8 cellular contexts compared by ENCODE assay signal in genomic region chr9:21334969-21335632, GRCh38. TPM values are rescaled to one million over a fixed set of nuclear protein-coding genes. Genes with fewer than 3 reads are reported as not detected.
DNase-seq lines count a peak whose midpoint lies in the region; ATAC-seq and TF ChIP-seq lines count a peak whose summit lies in the region.

TSS of gene KLHL9 (minus strand) at chr9:21335404. CDS start at chr9:21334859, 545 bp downstream.

- peak; percentile 64 to 90 (median 85) for DNase-seq in CD8-positive, alpha-beta T cell
- DNase-seq in HPDE6-E6E7 (ENCODE audit: extremely low spot score): peak; percentile 94
- DNase-seq in NK-92 treated with Interleukin-12 subunit alpha and Interleukin-12 subunit beta, amount 100 ng/mL, for 24 hours (lab: John Stamatoyannopoulos, UW): peak; percentile 91
- DNase-seq in activated T-cell treated with anti-CD3 and anti-CD28 coated beads for 48 hours (ENCODE audit: low read depth): peak; percentile 83
- DNase-seq in stimulated activated CD8-positive, alpha-beta memory T cell treated with anti-CD3 and anti-CD28 coated beads, Interleukin-4, amount 100 ng/mL, for 48 hours: peak; percentile 90

- peaks cover 5% of the 10 kb centered on the region for H3K36me3 ChIP-seq in CD8-positive, alpha-beta T cell (ENCODE audit: insufficient read depth, low read length)
- H3K36me3 ChIP-seq in esophagus (ENCODE audit: control insufficient read depth in 2 of 2, insufficient read depth in 2 of 2, low read length in 1 of 2): no peaks in the 10 kb centered on the region
- H3K36me3 ChIP-seq in mucosa of stomach (ENCODE audit: control insufficient read depth, insufficient read depth, low read length): no peaks in the 10 kb centered on the region

- H3K9ac ChIP-seq in mucosa of stomach (ENCODE audit: low read length): peak within 1 kb of the TSS; percentile 99

- H3K4me1 ChIP-seq in CD8-positive, alpha-beta T cell (ENCODE audit: insufficient read depth, low read length): peaks cover 43% of the 10 kb centered on the region
- H3K4me1 ChIP-seq in esophagus (ENCODE audit: control insufficient read depth in 2 of 2, insufficient read depth in 2 of 2, low read length in 1 of 2) (no peaks in the 10 kb centered on the region), mucosa of stomach (ENCODE audit: control insufficient read depth, insufficient read depth, low read length) (peaks cover 29% of the 10 kb centered on the region)

- CTCF ChIA-PET in CD8-positive, alpha-beta T cell (lab: Charles Lee): interaction anchor here (0.6 to 4.0 kb wide), 8 partner anchors 9 to 181 kb away, joined by 3 to 35 read pairs (median 4); no protein-coding TSS in a partner anchor

- peak within 1 kb of the TSS; percentile 92 for H3K4me3 Mint-ChIP-seq in CD8-positive, alpha-beta T cell

- no peaks in the 10 kb centered on the region for H3K27me3 ChIP-seq in CD8-positive, alpha-beta T cell (ENCODE audit: insufficient read depth, low read length)
- H3K27me3 ChIP-seq in esophagus (ENCODE audit: control insufficient read depth in 1 of 2, insufficient read depth in 2 of 2, low read length in 2 of 2) (no peaks in the 10 kb centered on the region), mucosa of stomach (ENCODE audit: control insufficient read depth, insufficient read depth, low read length) (no peaks in the 10 kb centered on the region)

- intact Hi-C loops in CD8-positive, alpha-beta T cell (cut with DNase I, micrococcal nuclease): loop anchor here (1.0 to 10.0 kb wide), 11 partner anchors 9 to 1868 kb away; partner anchors contain the start of genes MLLT3 (in 2 of the 2), FOCAD (in 1 of the 2) and MTAP (in 1 of the 2)

- no peaks in the 10 kb centered on the region for H3K27me3 Mint-ChIP-seq in CD8-positive, alpha-beta T cell (ENCODE audit: low read depth)

- ATAC-seq in CD8-positive, alpha-beta T cell: peak; percentile 84
- ATAC-seq in GM19463 (IDR thresholded peaks at IDR 0.05; ENCODE audit: unreplicated experiment): peak; percentile 90

- no peaks in the 10 kb centered on the region for H3K9me3 ChIP-seq in CD8-positive, alpha-beta T cell (ENCODE audit: low read length)
- H3K9me3 ChIP-seq in esophagus (ENCODE audit: control insufficient read depth in 2 of 2, insufficient read depth in 1 of 2, low read depth in 1 of 2, low read length in 1 of 2) (no peaks in the 10 kb centered on the region), mucosa of stomach (ENCODE audit: control insufficient read depth, low read length) (no peaks in the 10 kb centered on the region)

- H3K27ac ChIP-seq in CD8-positive, alpha-beta T cell (ENCODE audit: low read depth, low read length): peak within 1 kb of the TSS; percentile 93
- H3K27ac ChIP-seq in esophagus (ENCODE audit: low read depth in 2 of 2, low read length in 1 of 2): peak within 1 kb of the TSS; percentile 91 to 99

- no peak for TF ChIP-seq CTCF in CD8-positive, alpha-beta T cell (IDR thresholded peaks at IDR 0.05)

- H3K9me3 Mint-ChIP-seq in CD8-positive, alpha-beta T cell: peaks cover 4% of the 10 kb centered on the region

- POLR2A ChIA-PET in CD8-positive, alpha-beta T cell (lab: Charles Lee): interaction anchor here (0.6 to 2.0 kb wide), 5 partner anchors 9 to 874 kb away, joined by 3 to 5 read pairs (median 4); no protein-coding TSS in a partner anchor

- peaks cover 55% of the 10 kb centered on the region for H3K4me1 Mint-ChIP-seq in CD8-positive, alpha-beta T cell (ENCODE audit: low read depth)

- H3K27ac Mint-ChIP-seq in CD8-positive, alpha-beta T cell: peak within 1 kb of the TSS; percentile 96

- 0 to 1% methylated on average over 43 to 46 of the region's 46 CpGs for WGBS in esophagus, 2 donors

- peak within 1 kb of the TSS; percentile 67 for H3K4me3 ChIP-seq in CD8-positive, alpha-beta T cell (ENCODE audit: low read depth, low read length)
- H3K4me3 ChIP-seq in esophagus (ENCODE audit: low read depth in 1 of 2, low read length in 2 of 2) (peak within 1 kb of the TSS; percentile 70 to 85), mucosa of stomach (ENCODE audit: low read length) (peak within 1 kb of the TSS; percentile 87)

- peaks cover 38% of the 10 kb centered on the region for H3K36me3 Mint-ChIP-seq in CD8-positive, alpha-beta T cell

RNA-seq across cellular contexts. Expression of gene KLHL9, which starts in this region (rescaled TPM):
- 10 to 100 TPM; 11.2 to 11.4 TPM for total RNA-seq in CD8-positive, alpha-beta T cell
- 1 to 10 TPM; 5.0 to 5.9 TPM for polyA plus RNA-seq in esophagus

Comparison
In these comparisons a context has a peak if more than half of its experiments do, and no peak if none do; other contexts are left out.
1. Peak in every context shown above with its lines: DNase-seq, ATAC-seq, H3K4me3 ChIP-seq and H3K27ac ChIP-seq.